ENCODE assay signal across 8 cellular contexts in the genomic region with DNA sequence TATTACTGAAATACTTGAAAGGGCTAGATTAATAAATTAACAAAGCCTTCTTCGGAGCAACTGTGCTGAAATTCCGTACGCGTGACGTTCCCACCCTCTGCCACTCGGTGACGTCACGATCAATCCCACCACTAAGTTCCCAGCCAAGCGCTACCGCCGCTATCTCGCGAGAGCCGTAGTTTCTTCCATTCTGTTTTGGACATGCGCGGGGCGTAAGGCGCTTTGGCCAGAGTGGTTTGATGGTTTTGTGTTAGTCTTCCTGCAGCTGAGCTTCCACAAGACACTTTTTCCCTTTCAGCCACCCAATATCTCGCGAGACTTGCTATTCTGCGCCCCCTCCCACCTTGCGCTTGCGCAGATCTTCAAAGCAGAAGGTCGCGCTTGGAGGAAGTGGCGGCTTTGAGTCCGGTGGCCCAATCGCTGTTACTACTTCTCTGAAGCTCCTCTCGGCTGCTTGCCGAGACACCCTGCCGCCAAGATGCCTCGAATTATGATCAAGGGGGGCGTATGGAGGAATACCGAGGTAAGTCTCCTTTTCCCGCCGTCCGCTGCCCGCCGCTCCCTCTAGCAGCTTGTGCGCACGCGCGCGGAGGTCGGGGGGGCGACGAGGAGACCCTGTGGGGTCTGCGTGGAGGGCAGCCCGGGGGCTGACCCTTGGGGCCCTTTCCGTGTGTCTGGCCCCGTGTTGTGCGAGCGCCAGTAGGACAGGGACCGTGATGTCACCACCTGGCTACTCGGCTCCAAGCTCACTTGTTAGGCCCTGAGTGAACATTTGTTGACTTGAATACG. TPM values are rescaled to one million over a fixed set of nuclear protein-coding genes. Genes with fewer than 3 reads are reported as not detected.
A peak's percentile ranks its signal among the peaks of the same experiment; 100 is the strongest.
DNase-seq lines count a peak whose midpoint lies in the region; ATAC-seq, FAIRE-seq and TF ChIP-seq lines count a peak whose summit lies in the region.

A gene (plus strand): TSS at position 361 of the 789 bp plus-strand sequence. CDS start 118 bp downstream, at position 479.

- TF ChIP-seq CTCF in adrenal gland (IDR thresholded peaks at IDR 0.05) (peak in 1 of 6 experiments; percentile 10), heart left ventricle (IDR thresholded peaks at IDR 0.05) (no peak), type B pancreatic cell (conservative IDR thresholded peaks at IDR 0.05) (no peak)

- DNase-seq in GM12891 (ENCODE audit: insufficient read length, low spot score) (peak; percentile 81), NCI-H146 (lab: John Stamatoyannopoulos, UW) (peak; percentile 100), T-helper 1 cell (peak; percentile 74 to 97 (median 85)), adrenal gland (peak; percentile 94 to 99 (median 96)), heart left ventricle (peak; percentile 95 to 96 (median 96)), pons (ENCODE audit: low spot score) (peak; percentile 98), type B pancreatic cell (ENCODE audit: extremely low spot score, unreplicated experiment) (peak; percentile 95)

- H3K36me3 Mint-ChIP-seq in type B pancreatic cell = peaks cover 9% of the 10 kb centered on the region

- H3K4me1 ChIP-seq in adrenal gland (replicated peaks in 1 of 2) = peaks cover 23 to 31% of the 10 kb centered on the region in 2 donors
- peaks cover 5 to 35% (median 25%) of the 10 kb centered on the region in 12 donors for H3K4me1 ChIP-seq in heart left ventricle

- H3K27me3 Mint-ChIP-seq in type B pancreatic cell = peaks cover 4% of the 10 kb centered on the region

- WGBS in adrenal gland, 4 donors = 0% methylated on average over 32 to 56 of the region's 56 CpGs
- 0% methylated on average over 39 to 56 of the region's 56 CpGs for WGBS in heart left ventricle, 4 donors

- intact Hi-C loops in adrenal gland (cut with DNase I) (no loop called here), heart left ventricle (cut with DNase I) (loop anchor here in 1 of 10 donors (2.0 kb wide), 1 partner anchor 75 kb away; a partner anchor contains a TSS)

- no peaks in the 10 kb centered on the region for H3K9me3 ChIP-seq in adrenal gland (replicated peaks in 1 of 3)
- no peaks in the 10 kb centered on the region for H3K9me3 ChIP-seq in heart left ventricle

- H3K27ac ChIP-seq in adrenal gland = peak within 1 kb of the TSS; percentile 90 to 98 (median 95)
- H3K27ac ChIP-seq in heart left ventricle = peak within 1 kb of the TSS; percentile 81 to 99 (median 96)

- peak within 1 kb of the TSS; percentile 57 to 100 (median 97) for H3K4me3 ChIP-seq in adrenal gland
- peak within 1 kb of the TSS; percentile 40 to 97 (median 88) for H3K4me3 ChIP-seq in heart left ventricle

- H3K4me3 Mint-ChIP-seq in type B pancreatic cell = peak within 1 kb of the TSS; percentile 98

- no peaks in the 10 kb centered on the region for H3K9me3 Mint-ChIP-seq in type B pancreatic cell

- peaks cover 22% of the 10 kb centered on the region for H3K4me1 Mint-ChIP-seq in type B pancreatic cell (ENCODE audit: unreplicated experiment)

- ATAC-seq in HG02840 (IDR thresholded peaks at IDR 0.05; ENCODE audit: low FRiP score, unreplicated experiment) (peak; percentile 85), heart left ventricle (peak; percentile 89 to 93 (median 91))

- H3K27me3 ChIP-seq in adrenal gland = no peaks in the 10 kb centered on the region
- no peaks in the 10 kb centered on the region for H3K27me3 ChIP-seq in heart left ventricle

- H3K27ac Mint-ChIP-seq in type B pancreatic cell = peak within 1 kb of the TSS; percentile 99

- TF ChIP-seq POLR2A in GM12891 (IDR thresholded peaks at IDR 0.05; ENCODE audit: low read depth, low read length) (peak; percentile 95), adrenal gland (IDR thresholded peaks at IDR 0.05) (peak; percentile 79 to 90), heart left ventricle (IDR thresholded peaks at IDR 0.05) (peak in 1 of 2 donors; percentile 76)

- FAIRE-seq in GM12891 (lab: Jason Lieb, UNC) = peak; percentile 97

- H3K36me3 ChIP-seq in adrenal gland (replicated peaks in 1 of 2) (peaks cover 0 to 14% of the 10 kb centered on the region in 2 donors), heart left ventricle (peaks cover 0 to 25% (median 20%) of the 10 kb centered on the region in 9 donors)

TF ChIP-seq in GM12891, 5 proteins besides CTCF, POLR2A, EP300 and RAD21:
- peak; percentile 75 for TF ChIP-seq SPI1 (IDR thresholded peaks at IDR 0.05; ENCODE audit: low read depth, low read length)
- TF ChIP-seq POU2F2 (IDR thresholded peaks at IDR 0.05; ENCODE audit: low read depth, low read length) = peak; percentile 73; the same call in 1 of the 2 replicates
- TF ChIP-seq TAF1 (IDR thresholded peaks at IDR 0.05; ENCODE audit: low read depth, low read length) = peak; percentile 84
- peak; percentile 96 for TF ChIP-seq POLR2AphosphoS5 (IDR thresholded peaks at IDR 0.05; ENCODE audit: low read depth, low read length)
- no peak for TF ChIP-seq PAX5 (IDR thresholded peaks at IDR 0.05; ENCODE audit: insufficient read depth, low read length, severe bottlenecking)
TF ChIP-seq in GM12891: peak in this region for 4.

RNA-seq across cellular contexts. Expression of the gene that starts here (rescaled TPM):
- polyA plus RNA-seq in GM12891 (2012; ENCODE audit: low read depth, missing spikeins) = 10.2 TPM
- 10 to 100 TPM; 13.8 to 26.2 (median 20.8) TPM for total RNA-seq in adrenal gland
- polyA plus RNA-seq in adrenal gland = 10 to 100 TPM in 1 of 3 donors, 1 to 10 TPM in 2; 5.6 to 33.6 (median 5.9) TPM
- 10 to 100 TPM; 17.3 to 24.8 (median 18.8) TPM for total RNA-seq in heart left ventricle
- polyA plus RNA-seq in heart left ventricle = 10 to 100 TPM in 1 of 2 donors, 1 to 10 TPM in 1; 5.8 to 15.6 TPM
- total RNA-seq in type B pancreatic cell (ENCODE audit: low replicate concordance) = 23.3 and 28.7 TPM in 2 replicates

Comparison
In these comparisons a context has a peak if more than half of its experiments do, and no peak if none do; other contexts are left out.
1. Peak in every context shown above with its lines: DNase-seq, ATAC-seq, H3K4me3 ChIP-seq and H3K27ac ChIP-seq.